In the genomic region with DNA sequence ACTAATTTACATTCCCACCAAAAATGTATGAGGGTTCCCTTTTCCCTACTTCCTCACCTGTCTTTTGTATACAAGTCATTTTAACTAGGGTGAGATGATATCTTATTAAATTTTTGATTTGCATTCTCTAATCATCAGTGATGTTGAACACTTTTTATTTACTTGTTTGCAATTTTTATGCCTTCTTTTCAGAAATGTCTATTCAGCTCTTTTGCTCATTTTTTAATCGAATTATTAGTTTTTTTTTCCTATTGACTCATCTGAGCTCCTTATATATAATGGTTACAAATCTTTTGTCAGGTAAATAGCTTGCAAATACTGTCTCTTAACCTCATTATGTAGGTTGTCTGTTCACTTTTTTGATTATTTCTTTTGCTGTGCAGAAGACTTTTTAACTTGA, we compare ENCODE assay signal across 11 cellular contexts.
"Had no signal": no experiment of that assay in that cellular context is flagged by ENCODE, and none has a peak within 500 bp of the region (broad histone marks: within the 10 kb centered on the region; RNA-seq: fewer than 3 reads in every experiment).

No MANE protein-coding gene starts in this region.

- H3K36me3 ChIP-seq: HAP-1 had no signal

- ATAC-seq: GM23338, HCT116 had no signal

- H2AFZ ChIP-seq: GM23248, GM23338 had no signal

- H3K4me2 ChIP-seq: GM23338 had no signal

- H3K27ac ChIP-seq: GM23248 had no signal

- H3K9ac ChIP-seq: GM23248 had no signal

- H3K4me3 ChIP-seq: GM23248, GM23338, HAP-1 had no signal

- FAIRE-seq: H1, H54 had no signal

- DNase-seq: GM23248, GOT3, H7, H9, HCEC 1CT, HFFc6 had no signal

- H3K4me1 ChIP-seq: HAP-1 had no signal

- H3K9me3 ChIP-seq: HAP-1 had no signal
